Comparison of ENCODE assay signal across 11 cellular contexts in the genomic region with DNA sequence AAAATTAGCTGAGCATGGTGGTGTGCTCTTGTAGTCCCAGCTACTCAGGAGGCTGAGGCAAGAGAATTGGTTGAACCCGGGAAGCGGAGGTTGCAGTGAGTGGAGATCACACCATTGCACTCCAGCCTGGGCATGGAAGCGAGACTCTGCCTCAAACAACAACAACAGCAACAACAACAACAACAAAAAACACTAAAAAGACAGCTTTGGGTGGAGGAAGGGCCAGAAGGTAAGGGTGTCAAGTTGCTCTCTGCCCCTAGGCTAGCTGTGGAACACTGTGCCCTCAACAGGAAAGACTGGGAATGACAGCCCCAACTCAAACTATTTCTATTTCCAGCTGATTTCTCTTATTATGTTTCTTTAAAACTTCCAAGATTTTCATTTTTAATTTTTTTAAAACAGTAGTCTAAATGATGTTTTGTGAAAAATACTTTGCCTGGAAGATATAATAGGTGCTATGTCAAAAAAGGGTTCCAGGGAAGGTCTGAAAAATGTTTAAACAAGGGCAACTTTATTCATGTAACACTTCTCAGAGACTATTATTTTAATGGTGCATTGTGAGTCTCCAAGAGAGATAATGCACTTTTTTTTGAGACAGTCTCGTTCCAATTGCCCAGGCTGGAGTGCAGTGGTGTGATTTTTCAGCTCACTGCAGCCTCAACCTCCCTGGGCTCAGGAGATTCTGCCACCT. TPM values are rescaled to one million over a fixed set of nuclear protein-coding genes. Genes with fewer than 3 reads are reported as not detected.
DNase-seq lines count a peak whose midpoint lies in the region; ATAC-seq and TF ChIP-seq lines count a peak whose summit lies in the region.
"Had no signal": no experiment of that assay in that cellular context is flagged by ENCODE, and none has a peak within 500 bp of the region (broad histone marks: within the 10 kb centered on the region; RNA-seq: fewer than 3 reads in every experiment).

No MANE protein-coding gene starts in this region.

- ATAC-seq in activated CD4-positive, alpha-beta T cell treated with anti-CD3 and anti-CD28 coated beads for 36 hours = peak; percentile 53

- H3K27me3 Mint-ChIP-seq in activated CD4-positive, alpha-beta T cell treated with anti-CD3 and anti-CD28 coated beads for 36 hours = no peaks in the 10 kb centered on the region
- H3K27me3 Mint-ChIP-seq in activated CD4-positive, alpha-beta T cell treated with anti-CD3 and anti-CD28 coated beads, Interleukin-2, amount 10 ng/mL, durations not matched to agents 24 days and 14 days = no peaks in the 10 kb centered on the region
- no peaks in the 10 kb centered on the region for H3K27me3 Mint-ChIP-seq in stimulated activated naive CD8-positive, alpha-beta T cell treated with anti-CD3 and anti-CD28 coated beads, Interleukin-15, Interleukin-2, amounts not matched to agents 100 ng/mL and 50 ng/mL, for 24 hours
- no peaks in the 10 kb centered on the region for H3K27me3 Mint-ChIP-seq in activated CD4-positive, alpha-beta T cell treated with anti-CD3 and anti-CD28 coated beads, Interleukin-2, amount 10 ng/mL, durations not matched to agents 7 days and 5 days

- peaks cover 53% of the 10 kb centered on the region for H3K4me1 Mint-ChIP-seq in activated CD4-positive, alpha-beta T cell treated with anti-CD3 and anti-CD28 coated beads for 36 hours
- H3K4me1 Mint-ChIP-seq in activated CD4-positive, alpha-beta T cell treated with anti-CD3 and anti-CD28 coated beads, Interleukin-2, amount 10 ng/mL, durations not matched to agents 24 days and 14 days = peaks cover 13% of the 10 kb centered on the region
- peaks cover 60% of the 10 kb centered on the region for H3K4me1 Mint-ChIP-seq in stimulated activated naive CD8-positive, alpha-beta T cell treated with anti-CD3 and anti-CD28 coated beads, Interleukin-15, Interleukin-2, amounts not matched to agents 100 ng/mL and 50 ng/mL, for 24 hours (ENCODE audit: low read depth)
- H3K4me1 Mint-ChIP-seq in activated CD4-positive, alpha-beta T cell treated with anti-CD3 and anti-CD28 coated beads, Interleukin-2, amount 10 ng/mL, durations not matched to agents 7 days and 5 days = peaks cover 23% of the 10 kb centered on the region

- intact Hi-C loops in activated CD4-positive, alpha-beta T cell treated with anti-CD3 and anti-CD28 coated beads for 36 hours (cut with DNase I, micrococcal nuclease) = no loop called here
- intact Hi-C loops in activated CD4-positive, alpha-beta T cell treated with anti-CD3 and anti-CD28 coated beads, Interleukin-2, amount 10 ng/mL, durations not matched to agents 24 days and 14 days (cut with micrococcal nuclease) = no loop called here

- no peaks in the 10 kb centered on the region for H3K9me3 Mint-ChIP-seq in activated CD4-positive, alpha-beta T cell treated with anti-CD3 and anti-CD28 coated beads for 36 hours (ENCODE audit: low read depth)
- H3K9me3 Mint-ChIP-seq in activated CD4-positive, alpha-beta T cell treated with anti-CD3 and anti-CD28 coated beads, Interleukin-2, amount 10 ng/mL, durations not matched to agents 24 days and 14 days = no peaks in the 10 kb centered on the region
- no peaks in the 10 kb centered on the region for H3K9me3 Mint-ChIP-seq in stimulated activated naive CD8-positive, alpha-beta T cell treated with anti-CD3 and anti-CD28 coated beads, Interleukin-15, Interleukin-2, amounts not matched to agents 100 ng/mL and 50 ng/mL, for 24 hours
- no peaks in the 10 kb centered on the region for H3K9me3 Mint-ChIP-seq in activated CD4-positive, alpha-beta T cell treated with anti-CD3 and anti-CD28 coated beads, Interleukin-2, amount 10 ng/mL, durations not matched to agents 7 days and 5 days

- CTCF ChIA-PET in activated CD4-positive, alpha-beta T cell treated with anti-CD3 and anti-CD28 coated beads for 36 hours (lab: Charles Lee) = interaction anchor here (0.6 to 1.6 kb wide), 7 partner anchors 9 to 122 kb away, joined by 3 to 7 read pairs (median 4); no protein-coding TSS in a partner anchor
- CTCF ChIA-PET in activated CD4-positive, alpha-beta T cell treated with anti-CD3 and anti-CD28 coated beads, Interleukin-2, amount 10 ng/mL, durations not matched to agents 7 days and 5 days (lab: Charles Lee) = interaction anchor here (0.8 to 1.7 kb wide), 5 partner anchors 9 to 37 kb away, joined by 3 to 6 read pairs (median 3); no protein-coding TSS in a partner anchor

- no peak for DNase-seq in activated CD4-positive, alpha-beta T cell treated with anti-CD3 and anti-CD28 coated beads for 36 hours
- DNase-seq in activated CD4-positive, alpha-beta T cell treated with anti-CD3 and anti-CD28 coated beads, Interleukin-2, amount 10 ng/mL, durations not matched to agents 24 days and 14 days = no peak
- DNase-seq in NAMALWA (ENCODE audit: low spot score) (peak; percentile 46), epithelial cell of esophagus (ENCODE audit: low read depth) (peak; percentile 26), NCI-H510A treated with DMSO at 0.1 percent for 48 hours (lab: John Stamatoyannopoulos, UW) (no peak)
- no peak for DNase-seq in stimulated activated naive CD4-positive, alpha-beta T cell treated with Interleukin-2 at 50 U/mL for 16 hours (lab: John Stamatoyannopoulos, UW)
- no peak for DNase-seq in activated CD4-positive, alpha-beta T cell treated with anti-CD3 and anti-CD28 coated beads, Interleukin-2, amount 10 ng/mL, durations not matched to agents 7 days and 5 days
- DNase-seq: DMS79 treated with DMSO at 0.1 percent for 48 hours, T-helper 1 cell had no signal

- peak; percentile 40 for TF ChIP-seq CTCF in epithelial cell of esophagus (IDR thresholded peaks at IDR 0.05; ENCODE audit: insufficient read depth, low read depth, low read length, missing control alignments)

- POLR2A ChIA-PET in activated CD4-positive, alpha-beta T cell treated with anti-CD3 and anti-CD28 coated beads for 36 hours (lab: Charles Lee) = interaction anchor here (0.7 kb wide), 1 partner anchor 9 kb away, joined by 4 read pairs; no protein-coding TSS in a partner anchor
- POLR2A ChIA-PET in activated CD4-positive, alpha-beta T cell treated with anti-CD3 and anti-CD28 coated beads, Interleukin-2, amount 10 ng/mL, durations not matched to agents 7 days and 5 days (lab: Charles Lee) = no interaction called here

- H3K4me3 Mint-ChIP-seq in activated CD4-positive, alpha-beta T cell treated with anti-CD3 and anti-CD28 coated beads for 36 hours = no peak overlapping the region
- no peak overlapping the region for H3K4me3 Mint-ChIP-seq in activated CD4-positive, alpha-beta T cell treated with anti-CD3 and anti-CD28 coated beads, Interleukin-2, amount 10 ng/mL, durations not matched to agents 24 days and 14 days
- H3K4me3 Mint-ChIP-seq in stimulated activated naive CD8-positive, alpha-beta T cell treated with anti-CD3 and anti-CD28 coated beads, Interleukin-15, Interleukin-2, amounts not matched to agents 100 ng/mL and 50 ng/mL, for 24 hours = no peak overlapping the region
- no peak overlapping the region for H3K4me3 Mint-ChIP-seq in activated CD4-positive, alpha-beta T cell treated with anti-CD3 and anti-CD28 coated beads, Interleukin-2, amount 10 ng/mL, durations not matched to agents 7 days and 5 days

- H3K27ac Mint-ChIP-seq in activated CD4-positive, alpha-beta T cell treated with anti-CD3 and anti-CD28 coated beads for 36 hours = no peak overlapping the region
- no peak overlapping the region for H3K27ac Mint-ChIP-seq in activated CD4-positive, alpha-beta T cell treated with anti-CD3 and anti-CD28 coated beads, Interleukin-2, amount 10 ng/mL, durations not matched to agents 24 days and 14 days
- peak overlapping the region; percentile 72 for H3K27ac Mint-ChIP-seq in stimulated activated naive CD8-positive, alpha-beta T cell treated with anti-CD3 and anti-CD28 coated beads, Interleukin-15, Interleukin-2, amounts not matched to agents 100 ng/mL and 50 ng/mL, for 24 hours
- H3K27ac Mint-ChIP-seq in activated CD4-positive, alpha-beta T cell treated with anti-CD3 and anti-CD28 coated beads, Interleukin-2, amount 10 ng/mL, durations not matched to agents 7 days and 5 days = no peak overlapping the region

- H3K4me3 ChIP-seq in epithelial cell of esophagus (ENCODE audit: low read length) = no peak overlapping the region
- H3K4me3 ChIP-seq: ascending aorta had no signal

- H3K36me3 Mint-ChIP-seq in activated CD4-positive, alpha-beta T cell treated with anti-CD3 and anti-CD28 coated beads for 36 hours (ENCODE audit: low read depth) = peaks cover 4% of the 10 kb centered on the region
- H3K36me3 Mint-ChIP-seq in activated CD4-positive, alpha-beta T cell treated with anti-CD3 and anti-CD28 coated beads, Interleukin-2, amount 10 ng/mL, durations not matched to agents 24 days and 14 days (ENCODE audit: low read depth) = peaks cover 2% of the 10 kb centered on the region
- H3K36me3 Mint-ChIP-seq in stimulated activated naive CD8-positive, alpha-beta T cell treated with anti-CD3 and anti-CD28 coated beads, Interleukin-15, Interleukin-2, amounts not matched to agents 100 ng/mL and 50 ng/mL, for 24 hours (ENCODE audit: low read depth) = peaks cover 17% of the 10 kb centered on the region
- H3K36me3 Mint-ChIP-seq in activated CD4-positive, alpha-beta T cell treated with anti-CD3 and anti-CD28 coated beads, Interleukin-2, amount 10 ng/mL, durations not matched to agents 7 days and 5 days (ENCODE audit: low read depth) = peaks cover 6% of the 10 kb centered on the region

RNA-seq across cellular contexts. Expression of a gene that starts 29.9 kb away (rescaled TPM):
- total RNA-seq in activated CD4-positive, alpha-beta T cell treated with anti-CD3 and anti-CD28 coated beads for 36 hours = 10 to 100 TPM; 59.0 to 69.0 TPM
- 91.9 and 92.1 TPM in 2 replicates for total RNA-seq in activated CD4-positive, alpha-beta T cell treated with anti-CD3 and anti-CD28 coated beads, Interleukin-2, amount 10 ng/mL, durations not matched to agents 24 days and 14 days
- 10 to 100 TPM; 68.4 to 77.4 TPM for total RNA-seq in activated CD4-positive, alpha-beta T cell treated with anti-CD3 and anti-CD28 coated beads, Interleukin-2, amount 10 ng/mL, durations not matched to agents 7 days and 5 days

Comparison
In these comparisons a context has a peak if more than half of its experiments do, and no peak if none do; other contexts are left out.
1. DNase-seq: peak in NAMALWA (single experiment) and epithelial cell of esophagus (single experiment); none in activated CD4-positive, alpha-beta T cell treated with anti-CD3 and anti-CD28 coated beads for 36 hours (single experiment), activated CD4-positive, alpha-beta T cell treated with anti-CD3 and anti-CD28 coated beads, Interleukin-2, amount 10 ng/mL, durations not matched to agents 24 days and 14 days (single experiment), stimulated activated naive CD4-positive, alpha-beta T cell treated with Interleukin-2 at 50 U/mL for 16 hours (single experiment), NCI-H510A treated with DMSO at 0.1 percent for 48 hours (single experiment) and activated CD4-positive, alpha-beta T cell treated with anti-CD3 and anti-CD28 coated beads, Interleukin-2, amount 10 ng/mL, durations not matched to agents 7 days and 5 days (single experiment).